ENCODE assay signal across 8 cellular contexts in genomic region chr7:51366930-51367613, GRCh38. TPM values are rescaled to one million over a fixed set of nuclear protein-coding genes. Genes with fewer than 3 reads are reported as not detected.
A peak's percentile ranks its signal among the peaks of the same experiment; 100 is the strongest.
DNase-seq lines count a peak whose midpoint lies in the region; ATAC-seq and TF ChIP-seq lines count a peak whose summit lies in the region.

No MANE protein-coding gene starts in this region.

- H3K36me3 Mint-ChIP-seq in nephron progenitor cell (ENCODE audit: low read depth): no peaks in the 10 kb centered on the region

- no peaks in the 10 kb centered on the region for H3K4me1 ChIP-seq in fibroblast of lung (ENCODE audit: control insufficient read depth, extremely low read depth, insufficient read depth, low read length)

- H3K4me3 Mint-ChIP-seq in nephron progenitor cell: no peak overlapping the region

- no peak overlapping the region for H3K27ac ChIP-seq in fibroblast of lung (ENCODE audit: insufficient read depth, low read length)

- H3K36me3 ChIP-seq in fibroblast of lung (ENCODE audit: control insufficient read depth, insufficient read depth, low read length): no peaks in the 10 kb centered on the region

- no peak overlapping the region for H3K4me2 ChIP-seq in fibroblast of lung (ENCODE audit: extremely low read depth, insufficient read depth, low read length)

- no peak overlapping the region for H3K27ac Mint-ChIP-seq in nephron progenitor cell

- H3K9me3 ChIP-seq in fibroblast of lung (ENCODE audit: control insufficient read depth, insufficient read depth, low read depth, low read length): no peaks in the 10 kb centered on the region

- H3K79me2 ChIP-seq in fibroblast of lung (ENCODE audit: control insufficient read depth, insufficient read depth, low read length): no peaks in the 10 kb centered on the region

- no peak overlapping the region for H3K9ac ChIP-seq in fibroblast of lung (ENCODE audit: insufficient read depth, low read length)

- H3K27me3 ChIP-seq in fibroblast of lung (ENCODE audit: control insufficient read depth, insufficient read depth, low read length): no peaks in the 10 kb centered on the region

- DNase-seq in DMS79 treated with DMSO at 0.1 percent for 48 hours (lab: John Stamatoyannopoulos, UW): peak; percentile 68
- peak; percentile 47 for DNase-seq in LNCaP clone FGC (ENCODE audit: low read depth)
- peak; percentile 63 to 71 for DNase-seq in SHP77 (lab: John Stamatoyannopoulos, UW)
- DNase-seq in fibroblast of lung (ENCODE audit: low read depth in 2 of 2): peak; percentile 40 to 51
- peak; percentile 48 for DNase-seq in nephron progenitor cell
- DNase-seq in central memory CD4-positive, alpha-beta T cell: no peak
- no peak for DNase-seq in mesenteric fat pad (ENCODE audit: low spot score)

- ATAC-seq in GM19463 (IDR thresholded peaks at IDR 0.05; ENCODE audit: unreplicated experiment): peak; percentile 78

- no peak overlapping the region for H2AFZ ChIP-seq in fibroblast of lung (ENCODE audit: low read length)

- H3K27me3 Mint-ChIP-seq in nephron progenitor cell (ENCODE audit: low read depth, poor library complexity): no peaks in the 10 kb centered on the region

- H3K4me1 Mint-ChIP-seq in nephron progenitor cell: peaks cover 7% of the 10 kb centered on the region

- H4K20me1 ChIP-seq in fibroblast of lung (ENCODE audit: control insufficient read depth, extremely low read depth, insufficient read depth, low read length): no peaks in the 10 kb centered on the region

- TF ChIP-seq CTCF in LNCaP clone FGC (IDR thresholded peaks at IDR 0.05; ENCODE audit: control insufficient read depth, extremely low read depth, insufficient read depth): peak; percentile 80
- TF ChIP-seq CTCF in fibroblast of lung (conservative IDR thresholded peaks at IDR 0.05 in 1 of 2, IDR thresholded peaks at IDR 0.05 in 1 of 2; ENCODE audit: low read depth in 1 of 2, low read length in 2 of 2): peak; percentile 56 to 75
- TF ChIP-seq CTCF in nephron progenitor cell (IDR thresholded peaks at IDR 0.05): peak; percentile 70

- H3K9me3 Mint-ChIP-seq in nephron progenitor cell: peaks cover 3% of the 10 kb centered on the region

- H3K4me3 ChIP-seq in LNCaP clone FGC (ENCODE audit: low read depth, low read length): no peak overlapping the region
- no peak overlapping the region for H3K4me3 ChIP-seq in fibroblast of lung (replicated peaks in 1 of 4; ENCODE audit: control extremely low read depth in 1 of 4, insufficient read depth in 1 of 4, low read depth in 3 of 4, low read length in 4 of 4)

RNA-seq across cellular contexts. Expression of gene COBL, which starts 50.5 kb away (rescaled TPM):
- 0.26 and 0.33 TPM in 2 replicates for total RNA-seq in fibroblast of lung
- 0.07 and 0.10 TPM in 2 replicates for polyA plus RNA-seq in fibroblast of lung
- 0.22 TPM in 1 of 2 replicates, not detected in the other for polyA plus RNA-seq in fibroblast of lung (2012)
- 0.93 TPM in 1 of 2 replicates, not detected in the other for polyA minus RNA-seq in fibroblast of lung (ENCODE audit: low replicate concordance)
- total RNA-seq in mesenteric fat pad: 9.2 TPM

Comparison
In these comparisons a context has a peak if more than half of its experiments do, and no peak if none do; other contexts are left out.
1. DNase-seq: peak in DMS79 treated with DMSO at 0.1 percent for 48 hours (single experiment), LNCaP clone FGC (single experiment), SHP77 (2 of 2), fibroblast of lung (2 of 2) and nephron progenitor cell (single experiment); none in central memory CD4-positive, alpha-beta T cell (single experiment) and mesenteric fat pad (single experiment).
2. Peak in every context shown above with its lines, with median percentiles within 50 percentile points of each other: CTCF ChIP-seq.